In genomic region chr4:105296672-105297071, GRCh38 we compare ENCODE assay signal across 1 cellular context.
TF ChIP-seq lines count a peak whose summit lies in the region.

No MANE protein-coding gene starts in this region.

TF ChIP-seq in HepG2, 621 proteins besides CTCF, POLR2A, EP300 and RAD21 (continued from another document):
- TF ChIP-seq, protein P1, sequence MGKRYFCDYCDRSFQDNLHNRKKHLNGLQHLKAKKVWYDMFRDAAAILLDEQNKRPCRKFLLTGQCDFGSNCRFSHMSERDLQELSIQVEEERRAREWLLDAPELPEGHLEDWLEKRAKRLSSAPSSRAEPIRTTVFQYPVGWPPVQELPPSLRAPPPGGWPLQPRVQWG (CRISPR knock-in tag; IDR thresholded peaks at IDR 0.05; ENCODE audit: borderline replicate concordance, low read depth), result no peak
- TF ChIP-seq ZNF275 (CRISPR knock-in tag; IDR thresholded peaks at IDR 0.05; ENCODE audit: borderline replicate concordance) (no peak), ZNF784 (CRISPR knock-in tag; IDR thresholded peaks at IDR 0.05; ENCODE audit: borderline replicate concordance) (no peak), MAX (IDR thresholded peaks at IDR 0.05) (no peak), REPIN1 (CRISPR knock-in tag; IDR thresholded peaks at IDR 0.05; ENCODE audit: borderline replicate concordance, low read depth) (no peak), SSRP1 (CRISPR knock-in tag; IDR thresholded peaks at IDR 0.05) (no peak)
